10 cellular contexts compared by ENCODE assay signal in genomic region chr3:30630238-30631030, GRCh38. TPM values are rescaled to one million over a fixed set of nuclear protein-coding genes. Genes with fewer than 3 reads are reported as not detected.
DNase-seq lines count a peak whose midpoint lies in the region; ATAC-seq, FAIRE-seq and TF ChIP-seq lines count a peak whose summit lies in the region.
"Had no signal": no experiment of that assay in that cellular context is flagged by ENCODE, and none has a peak within 500 bp of the region (broad histone marks: within the 10 kb centered on the region; RNA-seq: fewer than 3 reads in every experiment).

No MANE protein-coding gene starts in this region.

- H2AFZ ChIP-seq in OCI-LY3 (ENCODE audit: low read depth, low read length): no peak overlapping the region

- WGBS in psoas muscle, 3 donors: 24 to 46% (median 25%) methylated on average over 2 of the region's 2 CpGs

- H3K9me3 Mint-ChIP-seq in CD4-positive, CD25-positive, alpha-beta regulatory T cell: no peaks in the 10 kb centered on the region

- no peak for ATAC-seq in CD4-positive, CD25-positive, alpha-beta regulatory T cell (ENCODE audit: low read depth in 2 of 2)
- ATAC-seq in psoas muscle: peak in 3 of 4 donors; percentile 19 to 29 (median 26)
- no peak for ATAC-seq in GM18505 (IDR thresholded peaks at IDR 0.05; ENCODE audit: unreplicated experiment)

- peak overlapping the region; percentile 4; the same call in 1 of the 2 replicates for H3K4me2 ChIP-seq in OCI-LY3 (ENCODE audit: low read length)

- no peak for TF ChIP-seq POLR2A in GM18505 (IDR thresholded peaks at IDR 0.05; ENCODE audit: borderline replicate concordance, extremely low read depth, insufficient read depth, insufficient read length)

- H3K4me1 Mint-ChIP-seq in CD4-positive, CD25-positive, alpha-beta regulatory T cell: peaks cover 39 to 97% (median 71%) of the 10 kb centered on the region in 4 donors

- H3K36me3 ChIP-seq in CD4-positive, CD25-positive, alpha-beta regulatory T cell (ENCODE audit: control insufficient read depth, insufficient read depth, low read length): peaks cover 9% of the 10 kb centered on the region
- H3K36me3 ChIP-seq in OCI-LY3 (replicated peaks; ENCODE audit: low read depth, low read length): peaks cover 14% of the 10 kb centered on the region
- H3K36me3 ChIP-seq in psoas muscle (ENCODE audit: insufficient read depth in 1 of 2, low read depth in 1 of 2): no peaks in the 10 kb centered on the region

- H3K27ac Mint-ChIP-seq in CD4-positive, CD25-positive, alpha-beta regulatory T cell: peak overlapping the region; percentile 82 to 97 (median 97)

- H3K4me3 Mint-ChIP-seq in CD4-positive, CD25-positive, alpha-beta regulatory T cell: peak overlapping the region; percentile 60 to 87 (median 73)

- H3K9me3 ChIP-seq in CD4-positive, CD25-positive, alpha-beta regulatory T cell (ENCODE audit: control insufficient read depth in 2 of 2, low read length in 2 of 2): no peaks in the 10 kb centered on the region
- H3K9me3 ChIP-seq in OCI-LY3 (ENCODE audit: insufficient read depth, low read length) (no peaks in the 10 kb centered on the region), psoas muscle (peaks cover 4% of the 10 kb centered on the region)

- H3K4me1 ChIP-seq in CD4-positive, CD25-positive, alpha-beta regulatory T cell (ENCODE audit: control insufficient read depth, insufficient read depth, low read length, poor library complexity, severe bottlenecking): peaks cover 98% of the 10 kb centered on the region
- H3K4me1 ChIP-seq in OCI-LY3 (ENCODE audit: low read length) (peaks cover 85% of the 10 kb centered on the region), psoas muscle (peaks cover 87% of the 10 kb centered on the region)

- H3K79me2 ChIP-seq in OCI-LY3 (ENCODE audit: low read length): peaks cover 39% of the 10 kb centered on the region; the same call in 1 of the 2 replicates

- H4K20me1 ChIP-seq in OCI-LY3 (ENCODE audit: insufficient read depth, low read length): no peaks in the 10 kb centered on the region

- H3K27me3 Mint-ChIP-seq in CD4-positive, CD25-positive, alpha-beta regulatory T cell: no peaks in the 10 kb centered on the region

- no peaks in the 10 kb centered on the region for H3K27me3 ChIP-seq in CD4-positive, CD25-positive, alpha-beta regulatory T cell (ENCODE audit: control insufficient read depth, insufficient read depth, low read length)
- H3K27me3 ChIP-seq in OCI-LY3 (ENCODE audit: low read depth, low read length) (peaks cover 5% of the 10 kb centered on the region; the same call in 1 of the 2 replicates), psoas muscle (ENCODE audit: insufficient read depth in 3 of 3, low read length in 2 of 3) (no peaks in the 10 kb centered on the region)

- TF ChIP-seq CTCF in OCI-LY3 (IDR thresholded peaks at IDR 0.05; ENCODE audit: low read depth, low read length) (no peak), psoas muscle (IDR thresholded peaks at IDR 0.05) (no peak)

- no peak for DNase-seq in CD4-positive, CD25-positive, alpha-beta regulatory T cell
- DNase-seq in epithelial cell of prostate (ENCODE audit: low read depth, low spot score) (no peak), psoas muscle (no peak), HTR-8/SVneo (ENCODE audit: insufficient read length, low spot score) (no peak), cerebellar cortex (ENCODE audit: low spot score) (no peak), NCI-H1694 treated with DMSO at 0.1 percent for 48 hours (lab: John Stamatoyannopoulos, UW) (no peak)
- DNase-seq: NCI-H510A treated with DMSO at 0.1 percent for 48 hours had no signal

- H3K4me3 ChIP-seq in CD4-positive, CD25-positive, alpha-beta regulatory T cell (ENCODE audit: low read depth, low read length): peak overlapping the region; percentile 58
- H3K4me3 ChIP-seq in OCI-LY3 (ENCODE audit: low read length): no peak overlapping the region
- H3K4me3 ChIP-seq in psoas muscle: no peak overlapping the region

- FAIRE-seq in HTR-8/SVneo (lab: Jason Lieb, UNC): no peak
- FAIRE-seq: TTC549 had no signal

- no peak overlapping the region for H3K9ac ChIP-seq in OCI-LY3 (ENCODE audit: low read length)

- peak overlapping the region; percentile 82 for H3K27ac ChIP-seq in CD4-positive, CD25-positive, alpha-beta regulatory T cell (ENCODE audit: insufficient read depth, low read length, poor library complexity, severe bottlenecking)
- H3K27ac ChIP-seq in OCI-LY3 (ENCODE audit: low read length): peak overlapping the region; percentile 51; the same call in 1 of the 2 replicates
- peak overlapping the region; percentile 57 for H3K27ac ChIP-seq in epithelial cell of prostate
- peak overlapping the region; percentile 83 for H3K27ac ChIP-seq in psoas muscle

- intact Hi-C loops in psoas muscle (cut with DNase I): no loop called here

- H3K36me3 Mint-ChIP-seq in CD4-positive, CD25-positive, alpha-beta regulatory T cell: peaks cover 29% of the 10 kb centered on the region

RNA-seq across cellular contexts. Expression of gene TGFBR2, which starts 24.0 kb away (rescaled TPM):
- 57.4 TPM for total RNA-seq in CD4-positive, CD25-positive, alpha-beta regulatory T cell
- polyA plus RNA-seq in CD4-positive, CD25-positive, alpha-beta regulatory T cell: 10 to 100 TPM; 35.8 to 92.6 (median 61.0) TPM
- total RNA-seq in psoas muscle: 10 to 100 TPM; 36.0 to 51.8 (median 44.6) TPM
- polyA plus RNA-seq in psoas muscle: 10 to 100 TPM; 19.7 to 58.8 (median 23.4) TPM

Comparison
In these comparisons a context has a peak if more than half of its experiments do, and no peak if none do; other contexts are left out.
1. ATAC-seq: peak in psoas muscle (3 of 4); none in CD4-positive, CD25-positive, alpha-beta regulatory T cell (0 of 2) and GM18505 (single experiment).
2. Peak in every context shown above with its lines, with median percentiles within 50 percentile points of each other: H3K27ac ChIP-seq.